Comparison of ENCODE assay signal across 8 cellular contexts in genomic region chr6:159729598-159729997, GRCh38. TPM values are rescaled to one million over a fixed set of nuclear protein-coding genes. Genes with fewer than 3 reads are reported as not detected.
DNase-seq lines count a peak whose midpoint lies in the region; ATAC-seq and TF ChIP-seq lines count a peak whose summit lies in the region.

No MANE protein-coding gene starts in this region.

- intact Hi-C loops in activated CD4-positive, alpha-beta memory T cell treated with anti-CD3 and anti-CD28 coated beads for 36 hours (cut with micrococcal nuclease) = loop anchor here (5.0 kb wide), 1 partner anchor 733 kb away; no protein-coding TSS in a partner anchor
- intact Hi-C loops in vagina (cut with DNase I) = loop anchor here (5.0 kb wide), 2 partner anchors 33 to 58 kb away; partner anchors contain the start of genes ACAT2 and TCP1
- intact Hi-C loops in lower leg skin (cut with DNase I; ENCODE audit: low total_unique reads) = no loop called here

- H3K4me1 Mint-ChIP-seq in activated CD4-positive, alpha-beta memory T cell treated with anti-CD3 and anti-CD28 coated beads for 36 hours (ENCODE audit: low read depth) = peaks cover 63% of the 10 kb centered on the region
- H3K4me1 Mint-ChIP-seq in immature natural killer cell = peaks cover 67 to 81% of the 10 kb centered on the region in 2 donors

- H3K27me3 Mint-ChIP-seq in activated CD4-positive, alpha-beta memory T cell treated with anti-CD3 and anti-CD28 coated beads for 36 hours = no peaks in the 10 kb centered on the region
- peaks cover 8 to 22% (median 21%) of the 10 kb centered on the region in 3 donors for H3K27me3 Mint-ChIP-seq in immature natural killer cell (ENCODE audit: low read depth in 3 of 3)

- H3K27me3 ChIP-seq in H7 (ENCODE audit: control insufficient read depth, insufficient read depth, low read length) (no peaks in the 10 kb centered on the region), vagina (no peaks in the 10 kb centered on the region)

- peaks cover 28% of the 10 kb centered on the region for H3K36me3 Mint-ChIP-seq in activated CD4-positive, alpha-beta memory T cell treated with anti-CD3 and anti-CD28 coated beads for 36 hours
- H3K36me3 Mint-ChIP-seq in immature natural killer cell = peaks cover 0 to 3% (median 0%) of the 10 kb centered on the region in 3 donors

- no peaks in the 10 kb centered on the region for H3K36me3 ChIP-seq in H7 (replicated peaks; ENCODE audit: control insufficient read depth, insufficient read depth, low read length)
- no peaks in the 10 kb centered on the region for H3K36me3 ChIP-seq in vagina

- DNase-seq in CD1c-positive myeloid dendritic cell (ENCODE audit: extremely low spot score) (peak; percentile 52), H7 (peak; percentile 38), immature natural killer cell (no peak), vagina (ENCODE audit: extremely low spot score in 2 of 2) (no peak), lower leg skin (ENCODE audit: low spot score in 2 of 2) (no peak)
- DNase-seq in activated CD4-positive, alpha-beta memory T cell treated with anti-CD3 and anti-CD28 coated beads for 36 hours = no peak

- H3K4me3 Mint-ChIP-seq in activated CD4-positive, alpha-beta memory T cell treated with anti-CD3 and anti-CD28 coated beads for 36 hours = peak overlapping the region; percentile 89
- peak overlapping the region; percentile 89 to 93 (median 90) for H3K4me3 Mint-ChIP-seq in immature natural killer cell

- H3K4me3 ChIP-seq in H7 (ENCODE audit: insufficient read depth, low read depth, low read length) (no peak overlapping the region; the same call in 1 of the 2 replicates), vagina (peak overlapping the region; percentile 24 to 79), lower leg skin (ENCODE audit: low read depth, poor library complexity, severe bottlenecking) (no peak overlapping the region)

- H3K9me3 Mint-ChIP-seq in activated CD4-positive, alpha-beta memory T cell treated with anti-CD3 and anti-CD28 coated beads for 36 hours = no peaks in the 10 kb centered on the region
- H3K9me3 Mint-ChIP-seq in immature natural killer cell = no peaks in the 10 kb centered on the region

- CTCF ChIA-PET in activated CD4-positive, alpha-beta memory T cell treated with anti-CD3 and anti-CD28 coated beads for 36 hours (lab: Charles Lee) = no interaction called here

- 17 to 31% methylated on average over 4 of the region's 4 CpGs for WGBS in lower leg skin, 2 donors

- TF ChIP-seq POLR2A in vagina (IDR thresholded peaks at IDR 0.05) = no peak
- no peak for TF ChIP-seq POLR2A in lower leg skin (IDR thresholded peaks at IDR 0.05)

- ATAC-seq in HG03108 (IDR thresholded peaks at IDR 0.05; ENCODE audit: unreplicated experiment) (no peak), GM19023 (IDR thresholded peaks at IDR 0.05; ENCODE audit: unreplicated experiment) (no peak)

- no peaks in the 10 kb centered on the region for H3K9me3 ChIP-seq in vagina

- H3K27ac Mint-ChIP-seq in activated CD4-positive, alpha-beta memory T cell treated with anti-CD3 and anti-CD28 coated beads for 36 hours = peak overlapping the region; percentile 77
- H3K27ac Mint-ChIP-seq in immature natural killer cell = peak overlapping the region; percentile 45 to 91 (median 73)

- H3K4me1 ChIP-seq in vagina = peaks cover 69% of the 10 kb centered on the region

- H3K27ac ChIP-seq in vagina = peak overlapping the region; percentile 97

- TF ChIP-seq CTCF in vagina (IDR thresholded peaks at IDR 0.05) (no peak), lower leg skin (IDR thresholded peaks at IDR 0.05) (no peak)

- POLR2A ChIA-PET in activated CD4-positive, alpha-beta memory T cell treated with anti-CD3 and anti-CD28 coated beads for 36 hours (lab: Charles Lee) = interaction anchor here (1.5 to 8.0 kb wide), 4 partner anchors 8 to 60 kb away, joined by 6 to 90 read pairs (median 30); partner anchors contain the start of genes ACAT2, MRPL18, SOD2 and TCP1

RNA-seq across cellular contexts. Expression of gene WTAP, which starts 2.3 kb away (rescaled TPM):
- 58.1 and 63.1 TPM in 2 replicates for total RNA-seq in H7 (2014; rRNA removed; shearing (Covaris generic))
- 10 to 100 TPM; 87.6 to 90.2 TPM for total RNA-seq in activated CD4-positive, alpha-beta memory T cell treated with anti-CD3 and anti-CD28 coated beads for 36 hours
- 100 to 1,000 TPM; 145 to 169 (median 150) TPM for polyA plus RNA-seq in immature natural killer cell
- total RNA-seq in vagina (85.0 TPM), lower leg skin (10 to 100 TPM; 57.8 to 76.7 (median 67.9) TPM)

RNA-seq across cellular contexts. Expression of gene ACAT2, which starts 32.2 kb away (rescaled TPM):
- total RNA-seq in H7 (2014; rRNA removed; shearing (Covaris generic)) = 73.0 and 108 TPM in 2 replicates
- 100 to 1,000 TPM; 115 to 116 TPM for total RNA-seq in activated CD4-positive, alpha-beta memory T cell treated with anti-CD3 and anti-CD28 coated beads for 36 hours
- 10 to 100 TPM; 32.7 to 57.4 (median 45.4) TPM for polyA plus RNA-seq in immature natural killer cell
- 11.3 TPM for total RNA-seq in vagina
- 10 to 100 TPM in 3 of 4 donors, 1 to 10 TPM in 1; 5.4 to 31.5 (median 13.8) TPM for total RNA-seq in lower leg skin

RNA-seq across cellular contexts. Expression of gene SOD2, which starts 36.6 kb away (rescaled TPM):
- total RNA-seq in H7 (2014; rRNA removed; shearing (Covaris generic)) = 90.8 and 114 TPM in 2 replicates
- total RNA-seq in activated CD4-positive, alpha-beta memory T cell treated with anti-CD3 and anti-CD28 coated beads for 36 hours = 100 to 1,000 TPM; 103 to 108 TPM
- polyA plus RNA-seq in immature natural killer cell = 10 to 100 TPM; 54.5 to 73.0 (median 54.6) TPM
- total RNA-seq in vagina (597 TPM), lower leg skin (100 to 1,000 TPM; 117 to 280 (median 190) TPM)

RNA-seq across cellular contexts. Expression of gene TCP1, which starts 59.8 kb away (rescaled TPM):
- total RNA-seq in H7 (2014; rRNA removed; shearing (Covaris generic)) = 375 and 406 TPM in 2 replicates
- total RNA-seq in activated CD4-positive, alpha-beta memory T cell treated with anti-CD3 and anti-CD28 coated beads for 36 hours = 100 to 1,000 TPM; 429 to 438 TPM
- polyA plus RNA-seq in immature natural killer cell = 100 to 1,000 TPM in 2 of 3 donors, 10 to 100 TPM in 1; 69.0 to 107 (median 101) TPM
- total RNA-seq in vagina (80.8 TPM), lower leg skin (100 to 1,000 TPM in 3 of 4 donors, 10 to 100 TPM in 1; 98.5 to 155 (median 129) TPM)

Comparison
In these comparisons a context has a peak if more than half of its experiments do, and no peak if none do; other contexts are left out.
1. DNase-seq: peak in CD1c-positive myeloid dendritic cell (single experiment) and H7 (single experiment); none in activated CD4-positive, alpha-beta memory T cell treated with anti-CD3 and anti-CD28 coated beads for 36 hours (single experiment), immature natural killer cell (0 of 3), vagina (0 of 2) and lower leg skin (0 of 2).
2. H3K4me3 ChIP-seq: peak in vagina (2 of 2); none in H7 (single experiment) and lower leg skin (single experiment).